ENCODE assay signal across 13 cellular contexts in genomic region chr17:44979426-44980273, GRCh38. TPM values are rescaled to one million over a fixed set of nuclear protein-coding genes. Genes with fewer than 3 reads are reported as not detected.
DNase-seq lines count a peak whose midpoint lies in the region; ATAC-seq, FAIRE-seq and TF ChIP-seq lines count a peak whose summit lies in the region.
"Had no signal": no experiment of that assay in that cellular context is flagged by ENCODE, and none has a peak within 500 bp of the region (broad histone marks: within the 10 kb centered on the region; RNA-seq: fewer than 3 reads in every experiment).

No MANE protein-coding gene starts in this region.

- H2BK120ac ChIP-seq in H1 (replicated peaks; ENCODE audit: low read depth, low read length) (no peak overlapping the region), mesenchymal stem cell (ENCODE audit: low read depth, low read length) (peak overlapping the region; percentile 95)

- H2BK5ac ChIP-seq in H1 (ENCODE audit: low read depth, low read length) (peak overlapping the region; percentile 60; the same call in 1 of the 2 replicates), mesenchymal stem cell (ENCODE audit: low read depth, low read length, poor library complexity, severe bottlenecking) (no peak overlapping the region)

- H3K36me3 ChIP-seq in H1 (ENCODE audit: control insufficient read depth in 2 of 4, insufficient read depth in 4 of 4, low read length in 3 of 4): no peaks in the 10 kb centered on the region
- H3K36me3 ChIP-seq in mesenchymal stem cell (ENCODE audit: control insufficient read depth in 1 of 2, insufficient read depth in 2 of 2, low read depth in 1 of 2, low read length in 2 of 2): no peaks in the 10 kb centered on the region
- H3K36me3 ChIP-seq: neutrophil had no signal

- POLR2A ChIA-PET in H1 (lab: Charles Lee; ENCODE audit: partially characterized antibody): interaction anchor here (0.7 to 2.7 kb wide), 6 partner anchors 8 to 169 kb away, joined by 3 to 6 read pairs (median 3); partner anchors contain the start of genes HEXIM1 and NMT1

- H2BK15ac ChIP-seq in H1 (ENCODE audit: low read length) (peak overlapping the region; percentile 97), mesenchymal stem cell (ENCODE audit: low read depth, poor library complexity, severe bottlenecking) (peak overlapping the region; percentile 93)

- H3K9ac ChIP-seq in H1 (replicated peaks in 1 of 4; ENCODE audit: extremely low read depth in 1 of 4, low read depth in 3 of 4, low read length in 3 of 4) (no peak overlapping the region), mesenchymal stem cell (ENCODE audit: low read length) (no peak overlapping the region)

- H3K4ac ChIP-seq in H1 (replicated peaks; ENCODE audit: insufficient read length, low read depth, low read length) (no peak overlapping the region), mesenchymal stem cell (ENCODE audit: low read depth in 1 of 2, low read length in 2 of 2) (peak overlapping the region; percentile 95 to 98)

- no peak overlapping the region; the same call in 1 of the 2 replicates for H2AK5ac ChIP-seq in H1 (ENCODE audit: low read depth, low read length)
- H2AK5ac ChIP-seq in mesenchymal stem cell (ENCODE audit: low read length, severe bottlenecking): no peak overlapping the region

- H3K4me2 ChIP-seq in H1 (ENCODE audit: insufficient read depth in 1 of 2, low read depth in 2 of 2, low read length in 2 of 2): no peak overlapping the region
- no peak overlapping the region for H3K4me2 ChIP-seq in mesenchymal stem cell (ENCODE audit: low read length, poor library complexity, severe bottlenecking)

- H3K14ac ChIP-seq in H1 (ENCODE audit: insufficient read length): no peak overlapping the region
- H3K14ac ChIP-seq in mesenchymal stem cell (ENCODE audit: low read length in 2 of 2): peak overlapping the region in 1 of 2 experiments; percentile 95

- H4K20me1 ChIP-seq in H1 (replicated peaks in 1 of 2; ENCODE audit: control insufficient read depth in 1 of 2, insufficient read depth in 2 of 2, low read length in 2 of 2): no peaks in the 10 kb centered on the region

- H3K18ac ChIP-seq in H1 (ENCODE audit: extremely low read depth, low read length) (no peak overlapping the region), mesenchymal stem cell (ENCODE audit: low read depth in 1 of 2, low read length in 2 of 2) (peak overlapping the region; percentile 77 to 95)

- no peak for TF ChIP-seq RAD21 in H1 (IDR thresholded peaks at IDR 0.05 in 1 of 2, conservative IDR thresholded peaks at IDR 0.05 in 1 of 2; ENCODE audit: low read depth in 2 of 2, low read length in 2 of 2)

- H4K8ac ChIP-seq in H1 (ENCODE audit: extremely low read depth, insufficient read depth, low read length) (no peak overlapping the region; the same call in 1 of the 2 replicates), mesenchymal stem cell (ENCODE audit: low read length) (peak overlapping the region; percentile 92)

- TF ChIP-seq CTCF in H1 (IDR thresholded peaks at IDR 0.05; ENCODE audit: control extremely low read depth in 1 of 3, insufficient read depth in 1 of 3, low read depth in 1 of 3, low read length in 3 of 3): no peak
- TF ChIP-seq CTCF in foreskin keratinocyte (conservative IDR thresholded peaks at IDR 0.05): no peak

- H2BK12ac ChIP-seq in H1 (ENCODE audit: low read depth, low read length) (peak overlapping the region; percentile 87; the same call in 1 of the 2 replicates), mesenchymal stem cell (ENCODE audit: low read length in 2 of 2) (peak overlapping the region; percentile 97 to 99)

- no peak for DNase-seq in Right ventricle myocardium inferior (ENCODE audit: missing footprints)
- no peak for DNase-seq in cardiac septum (ENCODE audit: low spot score)
- no peak for DNase-seq in H1 (ENCODE audit: low read depth in 1 of 2, low spot score in 2 of 2)
- DNase-seq in mesenchymal stem cell: peak; percentile 88
- DNase-seq in urothelium cell line (ENCODE audit: low spot score): no peak
- DNase-seq in erythroblast (lab: John Stamatoyannopoulos, UW): no peak
- no peak for DNase-seq in LoVo (ENCODE audit: low spot score)
- DNase-seq in foreskin keratinocyte: no peak
- DNase-seq: activated CD4-positive, alpha-beta T cell treated with anti-CD3 and anti-CD28 coated beads for 36 hours; H7; T-cell had no signal

- H3K27me3 ChIP-seq in H1 (replicated peaks in 1 of 4; ENCODE audit: control insufficient read depth in 3 of 4, extremely low read depth in 1 of 4, insufficient read depth in 3 of 4, low read length in 3 of 4) (no peaks in the 10 kb centered on the region; a peak in 1 of 7 replicates), mesenchymal stem cell (ENCODE audit: control insufficient read depth in 1 of 2, insufficient read depth in 1 of 2, low read length in 2 of 2) (peaks cover 40 to 77% of the 10 kb centered on the region in 2 experiments), foreskin keratinocyte (peaks cover 32% of the 10 kb centered on the region)

- TF ChIP-seq POLR2A in H1 (IDR thresholded peaks at IDR 0.05; ENCODE audit: control extremely low read depth in 1 of 2, low read depth in 2 of 2, low read length in 2 of 2) (no peak), erythroblast (IDR thresholded peaks at IDR 0.05; ENCODE audit: low read length) (no peak)

- H4K91ac ChIP-seq in H1 (replicated peaks; ENCODE audit: insufficient read length, low read length): no peak overlapping the region
- peak overlapping the region; percentile 99 for H4K91ac ChIP-seq in mesenchymal stem cell (ENCODE audit: low read length)

- peaks cover 6% of the 10 kb centered on the region; the same call in 1 of the 2 replicates for H3K23me2 ChIP-seq in H1 (ENCODE audit: low read depth, low read length)

- H3K4me1 ChIP-seq in H1 (replicated peaks in 1 of 4; ENCODE audit: control insufficient read depth in 3 of 4, insufficient read depth in 4 of 4, low read length in 3 of 4): peaks cover 0 to 11% (median 6%) of the 10 kb centered on the region in 4 experiments; a peak in 5 of 7 replicates
- H3K4me1 ChIP-seq in mesenchymal stem cell (ENCODE audit: control insufficient read depth, insufficient read depth, low read depth, low read length): peaks cover 2% of the 10 kb centered on the region
- H3K4me1 ChIP-seq in foreskin keratinocyte: no peaks in the 10 kb centered on the region

- WGBS in H1 (ENCODE audit: extremely low coverage in 1 of 2, insufficient coverage in 1 of 2, insufficient read length in 1 of 2, insufficient replicate concordance in 2 of 2, low coverage in 1 of 2, low lambda C conversion rate in 2 of 2, missing lambda C conversion rate in 1 of 2), 2 experiments: 90% methylated on average over 14 of the region's 14 CpGs; no CpG with 5 or more reads in 1 of the 2 experiments
- WGBS in mesenchymal stem cell: 61% methylated on average over 9 of the region's 14 CpGs

- H3K79me2 ChIP-seq in H1 (ENCODE audit: control insufficient read depth in 1 of 2, insufficient read depth in 2 of 2, low read length in 2 of 2): no peaks in the 10 kb centered on the region

- H3K79me1 ChIP-seq in H1 (ENCODE audit: low read depth, low read length): no peaks in the 10 kb centered on the region
- H3K79me1 ChIP-seq in mesenchymal stem cell (replicated peaks; ENCODE audit: low read length, poor library complexity, severe bottlenecking): no peaks in the 10 kb centered on the region

- H3K23ac ChIP-seq in H1 (ENCODE audit: insufficient read length) (no peak overlapping the region), mesenchymal stem cell (ENCODE audit: low read length in 2 of 2) (peak overlapping the region in 1 of 2 experiments; percentile 46)

- TF ChIP-seq EP300 in H1 (IDR thresholded peaks at IDR 0.05; ENCODE audit: borderline replicate concordance in 1 of 2, low read depth in 2 of 2, low read length in 2 of 2): no peak

- no peak overlapping the region for H3K27ac ChIP-seq in H1 (ENCODE audit: low read depth, low read length)
- no peak overlapping the region for H3K27ac ChIP-seq in mesenchymal stem cell (ENCODE audit: low read length, poor library complexity, severe bottlenecking)
- no peak overlapping the region for H3K27ac ChIP-seq in foreskin keratinocyte
- H3K27ac ChIP-seq: epithelial cell of prostate, neutrophil had no signal

- H3K56ac ChIP-seq in H1 (replicated peaks; ENCODE audit: insufficient read length, low read depth, low read length): no peak overlapping the region

- ATAC-seq in Right ventricle myocardium inferior (peak; percentile 53), foreskin keratinocyte (no peak)
- ATAC-seq: activated CD4-positive, alpha-beta T cell treated with anti-CD3 and anti-CD28 coated beads for 36 hours; T-cell had no signal

- H3K4me3 ChIP-seq in H1 (ENCODE audit: extremely low read depth in 1 of 4, insufficient read depth in 2 of 4, low read depth in 3 of 4, low read length in 4 of 4) (no peak overlapping the region), mesenchymal stem cell (ENCODE audit: insufficient read depth in 1 of 2, low read depth in 1 of 2, low read length in 2 of 2) (no peak overlapping the region)

- CTCF ChIA-PET in H1 (lab: Charles Lee; ENCODE audit: partially characterized antibody): interaction anchor here (0.6 to 4.8 kb wide), 16 partner anchors 9 to 68 kb away, joined by 3 to 35 read pairs (median 5); partner anchors contain the start of gene C1QL1

- H2AFZ ChIP-seq in H1 (ENCODE audit: low read length): no peak overlapping the region; the same call in 1 of the 2 replicates
- H2AFZ ChIP-seq in mesenchymal stem cell (ENCODE audit: low read depth, low read length): peak overlapping the region; percentile 29

- no peaks in the 10 kb centered on the region for H3K9me3 ChIP-seq in H1 (ENCODE audit: insufficient read depth in 2 of 2, low read depth in 1 of 2, low read length in 1 of 2)
- no peaks in the 10 kb centered on the region for H3K9me3 ChIP-seq in mesenchymal stem cell (ENCODE audit: control insufficient read depth, low read length)
- H3K9me3 ChIP-seq: neutrophil had no signal

- H2BK20ac ChIP-seq in H1 (ENCODE audit: low read length): no peak overlapping the region

- no peak for FAIRE-seq in H1 (lab: Jason Lieb, UNC)
- FAIRE-seq in urothelium cell line (lab: Jason Lieb, UNC): peak; percentile 82

- H4K5ac ChIP-seq in H1 (ENCODE audit: insufficient read length, low read depth, low read length): no peak overlapping the region

- intact Hi-C loops in Right ventricle myocardium inferior (cut with DNase I): loop anchor here (2.0 kb wide), 1 partner anchor 59 kb away; no protein-coding TSS in a partner anchor
- intact Hi-C loops in cardiac septum (cut with DNase I): loop anchor here (2.0 kb wide), 1 partner anchor 63 kb away; no protein-coding TSS in a partner anchor

RNA-seq across cellular contexts. Expression of gene C1QL1, which starts 11.5 kb away (rescaled TPM):
- total RNA-seq in Right ventricle myocardium inferior (11.3 TPM), cardiac septum (0.97 TPM), foreskin keratinocyte (0.17 and 0.18 TPM in 2 replicates)
- 7.5 and 7.6 TPM in 2 replicates for total RNA-seq in H1 (2021; fragmentation: NEBNext Ultra II Directional; extraction: Animal tissue kit (Norgen Biotek cat#: 25700))
- polyA plus RNA-seq in H1 (2011; rRNA removed) (10.5 and 16.5 TPM in 2 replicates), foreskin keratinocyte (0.26 and 0.36 TPM in 2 replicates)
- polyA plus RNA-seq in H1 (2011; cell fraction: cytosol; rRNA removed): 8.9 TPM
- polyA plus RNA-seq in H1 (2011; cell fraction: nucleus; rRNA removed): 7.5 TPM
- polyA plus RNA-seq in H1 (2012, experiment 1 of 2): 2.9 to 8.4 TPM (median 5.8 TPM) in 4 replicates
- 4.5 TPM for polyA plus RNA-seq in H1 (2012, experiment 2 of 2)
- 14.0 TPM for polyA plus RNA-seq in H1 (2013, experiment 1 of 2)
- polyA plus RNA-seq in H1 (2013, experiment 2 of 2): 16.0 TPM
- 0.61 and 1.1 TPM in 2 replicates for polyA minus RNA-seq in H1 (2011; rRNA and poly(A)+ RNA removed)
- 2.3 TPM for polyA minus RNA-seq in H1 (2011; cell fraction: cytosol; rRNA and poly(A)+ RNA removed)
- 2.5 TPM for polyA minus RNA-seq in H1 (2011; cell fraction: nucleus; rRNA and poly(A)+ RNA removed)
- 9.0 TPM for polyA plus RNA-seq in mesenchymal stem cell (2013, experiment 1 of 2)
- 9.5 TPM for polyA plus RNA-seq in mesenchymal stem cell (2013, experiment 2 of 2)
- total RNA-seq: T-cell had no signal

RNA-seq across cellular contexts. Expression of gene KIF18B, which starts 32.1 kb away (rescaled TPM):
- total RNA-seq in Right ventricle myocardium inferior (2.5 TPM), cardiac septum (0.13 TPM), foreskin keratinocyte (17.0 and 23.2 TPM in 2 replicates)
- 58.1 and 59.4 TPM in 2 replicates for total RNA-seq in H1 (2021; fragmentation: NEBNext Ultra II Directional; extraction: Animal tissue kit (Norgen Biotek cat#: 25700))
- polyA plus RNA-seq in H1 (2011; rRNA removed) (39.0 and 51.1 TPM in 2 replicates), foreskin keratinocyte (8.7 and 12.6 TPM in 2 replicates)
- polyA plus RNA-seq in H1 (2011; cell fraction: cytosol; rRNA removed): 35.6 TPM
- 109 TPM for polyA plus RNA-seq in H1 (2011; cell fraction: nucleus; rRNA removed)
- 31.0 to 37.4 TPM (median 33.7 TPM) in 4 replicates for polyA plus RNA-seq in H1 (2012, experiment 1 of 2)
- polyA plus RNA-seq in H1 (2012, experiment 2 of 2): 20.8 TPM
- 26.2 TPM for polyA plus RNA-seq in H1 (2013, experiment 1 of 2)
- polyA plus RNA-seq in H1 (2013, experiment 2 of 2): 24.0 TPM
- polyA minus RNA-seq in H1 (2011; rRNA and poly(A)+ RNA removed): 31.5 and 40.2 TPM in 2 replicates
- 30.2 TPM for polyA minus RNA-seq in H1 (2011; cell fraction: cytosol; rRNA and poly(A)+ RNA removed)
- polyA minus RNA-seq in H1 (2011; cell fraction: nucleus; rRNA and poly(A)+ RNA removed): 55.8 TPM
- 1.9 TPM for polyA plus RNA-seq in mesenchymal stem cell (2013, experiment 1 of 2)
- polyA plus RNA-seq in mesenchymal stem cell (2013, experiment 2 of 2): 1.6 TPM
